21 cellular contexts compared by ENCODE assay signal in genomic region chr4:8365951-8366350, GRCh38.
DNase-seq lines count a peak whose midpoint lies in the region; ATAC-seq, FAIRE-seq and TF ChIP-seq lines count a peak whose summit lies in the region.
"Had no signal": no experiment of that assay in that cellular context is flagged by ENCODE, and none has a peak within 500 bp of the region (broad histone marks: within the 10 kb centered on the region; RNA-seq: fewer than 3 reads in every experiment).

No MANE protein-coding gene starts in this region.

- peaks cover 0 to 42% (median 15%) of the 10 kb centered on the region in 9 donors for H3K36me3 ChIP-seq in heart right ventricle
- peaks cover 0 to 4% of the 10 kb centered on the region in 2 donors for H3K36me3 ChIP-seq in neuronal stem cell (replicated peaks in 1 of 2; ENCODE audit: control insufficient read depth in 2 of 2, insufficient read depth in 2 of 2, low read length in 2 of 2)
- H3K36me3 ChIP-seq in small intestine (ENCODE audit: control insufficient read depth in 2 of 2, insufficient read depth in 2 of 2, low read length in 2 of 2) = peaks cover 0 to 2% of the 10 kb centered on the region in 2 donors
- H3K36me3 ChIP-seq: SJSA1 had no signal

- H3K27me3 ChIP-seq in heart right ventricle = no peaks in the 10 kb centered on the region
- no peaks in the 10 kb centered on the region for H3K27me3 ChIP-seq in neuronal stem cell (ENCODE audit: control insufficient read depth in 3 of 3, insufficient read depth in 3 of 3, low read depth in 1 of 3, low read length in 3 of 3)
- H3K27me3 ChIP-seq in small intestine (ENCODE audit: control insufficient read depth in 2 of 2, insufficient read depth in 2 of 2, low read length in 2 of 2) = no peaks in the 10 kb centered on the region
- H3K27me3 ChIP-seq: SJSA1 had no signal

- peaks cover 0 to 11% (median 0%) of the 10 kb centered on the region in 11 donors for H3K9me3 ChIP-seq in heart right ventricle
- peaks cover 0 to 2% of the 10 kb centered on the region in 2 donors for H3K9me3 ChIP-seq in neuronal stem cell (replicated peaks in 1 of 2; ENCODE audit: control insufficient read depth in 2 of 2, insufficient read depth in 1 of 2, low read depth in 1 of 2, low read length in 2 of 2)
- no peaks in the 10 kb centered on the region for H3K9me3 ChIP-seq in small intestine (ENCODE audit: control insufficient read depth, low read depth)
- H3K9me3 ChIP-seq: SJSA1 had no signal

- peaks cover 7% of the 10 kb centered on the region for H3K36me3 Mint-ChIP-seq in endothelial cell (ENCODE audit: low read depth, unreplicated experiment)

- no peak overlapping the region for H2AK5ac ChIP-seq in neuronal stem cell (ENCODE audit: low read depth, low read length)

- intact Hi-C loops in cardiac septum (cut with DNase I) = no loop called here
- intact Hi-C loops in heart right ventricle (cut with DNase I) = loop anchor here in 1 of 10 donors (10.0 kb wide), 1 partner anchor 529 kb away; no protein-coding TSS in a partner anchor

- H3K27me3 Mint-ChIP-seq in endothelial cell (ENCODE audit: unreplicated experiment) = peaks cover 2% of the 10 kb centered on the region
- H3K27me3 Mint-ChIP-seq: IgD-negative memory B cell had no signal

- no peak overlapping the region for H3K27ac ChIP-seq in heart right ventricle
- no peak overlapping the region for H3K27ac ChIP-seq in neuronal stem cell (replicated peaks; ENCODE audit: low read length)
- no peak overlapping the region for H3K27ac ChIP-seq in small intestine (ENCODE audit: low read depth in 1 of 2, low read length in 1 of 2)
- H3K27ac ChIP-seq: SJSA1 had no signal

- no peak overlapping the region for H3K27ac Mint-ChIP-seq in endothelial cell (ENCODE audit: unreplicated experiment)
- H3K27ac Mint-ChIP-seq: IgD-negative memory B cell had no signal

- no peak overlapping the region for H3K4me3 ChIP-seq in heart right ventricle
- H3K4me3 ChIP-seq in neuronal stem cell (ENCODE audit: low read length in 2 of 2) = peak overlapping the region in 1 of 2 donors; percentile 9
- no peak overlapping the region for H3K4me3 ChIP-seq in small intestine (ENCODE audit: low read depth in 1 of 2, low read length in 2 of 2)
- H3K4me3 ChIP-seq: SJSA1 had no signal

- peak; percentile 33 for DNase-seq in cardiac septum (ENCODE audit: low spot score)
- DNase-seq in heart right ventricle = no peak
- DNase-seq in endothelial cell (ENCODE audit: low spot score) = no peak
- DNase-seq in neuronal stem cell (ENCODE audit: low spot score) = no peak
- no peak for DNase-seq in small intestine
- no peak for DNase-seq in GDM1 (lab: John Stamatoyannopoulos, UW)
- no peak for DNase-seq in NAMALWA (ENCODE audit: low spot score)
- DNase-seq: 8988T, C1 segment of cervical spinal cord, GOT3, HCEC 1CT, NCI-H1105 treated with DMSO at 0.1 percent for 48 hours, NCI-H2029 treated with DMSO at 0.1 percent for 48 hours, NCI-H2171, NCI-H345, NCI-H524 had no signal

- no peak for FAIRE-seq in small intestine (lab: Jason Lieb, UNC)
- FAIRE-seq: G401.6, GM18507 had no signal

- no peak overlapping the region for H2BK120ac ChIP-seq in neuronal stem cell (ENCODE audit: low read depth, low read length)

- H3K4me2 ChIP-seq in neuronal stem cell (ENCODE audit: insufficient read depth, low read length, poor library complexity, severe bottlenecking) = no peak overlapping the region

- H4K91ac ChIP-seq in neuronal stem cell (ENCODE audit: low read depth, low read length, poor library complexity) = no peak overlapping the region

- H3K4me1 ChIP-seq in heart right ventricle (peaks cover 0 to 30% (median 0%) of the 10 kb centered on the region in 9 donors), neuronal stem cell (ENCODE audit: control insufficient read depth in 2 of 2, insufficient read depth in 1 of 2, low read depth in 1 of 2, low read length in 2 of 2) (peaks cover 0 to 2% of the 10 kb centered on the region in 2 donors), small intestine (ENCODE audit: control insufficient read depth in 2 of 2, insufficient read depth in 1 of 2, low read depth in 1 of 2, low read length in 1 of 2) (no peaks in the 10 kb centered on the region)
- H3K4me1 ChIP-seq: SJSA1 had no signal

- peak overlapping the region; percentile 53 for H3K4ac ChIP-seq in neuronal stem cell (ENCODE audit: low read length)

- 87 to 90% methylated on average over 11 of the region's 11 CpGs for WGBS in heart right ventricle, 2 donors
- no CpG with 5 or more reads among the region's 11 CpGs for WGBS in neuronal stem cell (ENCODE audit: extremely low coverage in 2 of 2, insufficient read length in 2 of 2, insufficient replicate concordance in 1 of 2), 2 donors
- 89 to 92% (median 89%) methylated on average over 11 of the region's 11 CpGs for WGBS in small intestine, 3 donors

- peak overlapping the region; percentile 71 for H3K14ac ChIP-seq in neuronal stem cell (ENCODE audit: low read length)

- H4K8ac ChIP-seq in neuronal stem cell (ENCODE audit: low read depth, low read length) = no peak overlapping the region

- no peak for ATAC-seq in heart right ventricle
- ATAC-seq: Panc1 had no signal

- no peak overlapping the region for H3K9ac ChIP-seq in neuronal stem cell (ENCODE audit: low read depth, low read length, poor library complexity)

- H3K79me1 ChIP-seq in neuronal stem cell (ENCODE audit: low read depth, low read length) = peaks cover 2% of the 10 kb centered on the region

- no peak overlapping the region for H2BK12ac ChIP-seq in neuronal stem cell (ENCODE audit: low read length)

- H2BK15ac ChIP-seq in neuronal stem cell (ENCODE audit: low read length) = no peak overlapping the region

- peak overlapping the region; percentile 80 for H3K23ac ChIP-seq in neuronal stem cell (ENCODE audit: low read depth, low read length, poor library complexity)

- H3K4me1 Mint-ChIP-seq in endothelial cell (ENCODE audit: unreplicated experiment) = no peaks in the 10 kb centered on the region
- H3K4me1 Mint-ChIP-seq: IgD-negative memory B cell had no signal

- no peaks in the 10 kb centered on the region for H3K9me3 Mint-ChIP-seq in endothelial cell (ENCODE audit: unreplicated experiment)
- H3K9me3 Mint-ChIP-seq: IgD-negative memory B cell had no signal

- TF ChIP-seq CTCF in heart right ventricle (IDR thresholded peaks at IDR 0.05) = no peak
- no peak for TF ChIP-seq CTCF in endothelial cell (IDR thresholded peaks at IDR 0.05; ENCODE audit: unreplicated experiment)

- peak overlapping the region; percentile 13 for H3K4me3 Mint-ChIP-seq in endothelial cell (ENCODE audit: unreplicated experiment)
- H3K4me3 Mint-ChIP-seq: IgD-negative memory B cell had no signal

- H2BK5ac ChIP-seq in neuronal stem cell (ENCODE audit: low read length) = no peak overlapping the region

- no peak overlapping the region for H3K18ac ChIP-seq in neuronal stem cell (ENCODE audit: low read length)

- H2AFZ ChIP-seq in neuronal stem cell (ENCODE audit: low read length) = no peak overlapping the region
